26 cellular contexts compared by ENCODE assay signal in the genomic region with DNA sequence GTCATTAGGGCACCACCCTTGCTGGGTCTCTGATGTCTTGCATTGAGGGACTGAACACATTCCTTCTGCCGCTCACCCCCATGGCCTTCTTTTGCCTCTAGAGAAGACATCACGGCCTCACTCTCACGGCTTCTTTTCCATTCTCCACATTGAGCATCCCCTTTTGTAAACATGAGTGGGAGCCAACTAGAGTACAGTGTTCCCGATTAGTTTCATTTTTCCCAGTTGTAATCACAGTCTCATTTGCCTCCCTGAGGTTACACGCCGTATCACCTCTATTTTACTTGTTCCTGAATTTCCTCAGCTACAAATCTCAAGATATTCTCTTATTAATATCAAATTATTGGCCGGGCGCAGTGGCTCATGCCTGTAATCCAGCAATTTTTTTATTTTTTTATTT. TPM values are rescaled to one million over a fixed set of nuclear protein-coding genes. Genes with fewer than 3 reads are reported as not detected.
DNase-seq lines count a peak whose midpoint lies in the region; ATAC-seq and TF ChIP-seq lines count a peak whose summit lies in the region.
"Had no signal": no experiment of that assay in that cellular context is flagged by ENCODE, and none has a peak within 500 bp of the region (broad histone marks: within the 10 kb centered on the region; RNA-seq: fewer than 3 reads in every experiment).

No MANE protein-coding gene starts in this region.

- H3K36me3 ChIP-seq in adipocyte (ENCODE audit: control insufficient read depth, insufficient read depth, low read length, severe bottlenecking) (no peaks in the 10 kb centered on the region), psoas muscle (ENCODE audit: insufficient read depth in 1 of 2, low read depth in 1 of 2) (no peaks in the 10 kb centered on the region)
- H3K36me3 ChIP-seq: MG63 had no signal

- H3K27ac Mint-ChIP-seq in Calu3 (ENCODE audit: unreplicated experiment) (peak overlapping the region; percentile 1), glutamatergic neuron (ENCODE audit: unreplicated experiment) (peak overlapping the region; percentile 44)
- H3K27ac Mint-ChIP-seq: CD4-positive, alpha-beta memory T cell; H9 had no signal

- intact Hi-C loops in Calu3 (cut with micrococcal nuclease; ENCODE audit: unreplicated experiment) (no loop called here), psoas muscle (cut with DNase I) (loop anchor here in 1 of 2 donors (5.0 kb wide), 1 partner anchor 37 kb away; no protein-coding TSS in a partner anchor)

- H3K4me3 Mint-ChIP-seq in Calu3 (ENCODE audit: low read depth, unreplicated experiment) = no peak overlapping the region
- peak overlapping the region; percentile 56 for H3K4me3 Mint-ChIP-seq in glutamatergic neuron (ENCODE audit: unreplicated experiment)
- H3K4me3 Mint-ChIP-seq: CD4-positive, alpha-beta memory T cell; H9 had no signal

- no peak for ATAC-seq in psoas muscle
- ATAC-seq in GM21737 (IDR thresholded peaks at IDR 0.05; ENCODE audit: unreplicated experiment) = no peak

- TF ChIP-seq CTCF in Calu3 (IDR thresholded peaks at IDR 0.05; ENCODE audit: unreplicated experiment) (no peak), glutamatergic neuron (IDR thresholded peaks at IDR 0.05; ENCODE audit: partially characterized antibody, unreplicated experiment) (no peak), psoas muscle (IDR thresholded peaks at IDR 0.05) (no peak)

- no peaks in the 10 kb centered on the region for H3K27me3 Mint-ChIP-seq in Calu3 (ENCODE audit: unreplicated experiment)
- H3K27me3 Mint-ChIP-seq in glutamatergic neuron (ENCODE audit: unreplicated experiment) = peaks cover 5% of the 10 kb centered on the region
- H3K27me3 Mint-ChIP-seq: CD4-positive, alpha-beta memory T cell had no signal

- H3K4me1 Mint-ChIP-seq in Calu3 (ENCODE audit: low read depth, unreplicated experiment) = peaks cover 17% of the 10 kb centered on the region
- H3K4me1 Mint-ChIP-seq in glutamatergic neuron (ENCODE audit: low read depth, unreplicated experiment) = peaks cover 48% of the 10 kb centered on the region

- peak overlapping the region; percentile 98 for H3K27ac ChIP-seq in psoas muscle

- CTCF ChIA-PET in Calu3 (lab: Charles Lee) = interaction anchor here (0.6 kb wide), 1 partner anchor 41 kb away, joined by 3 read pairs; no protein-coding TSS in a partner anchor

- H3K36me3 Mint-ChIP-seq in Calu3 (ENCODE audit: insufficient read depth, unreplicated experiment) (no peaks in the 10 kb centered on the region), glutamatergic neuron (ENCODE audit: unreplicated experiment) (no peaks in the 10 kb centered on the region)

- H3K4me3 ChIP-seq in adipocyte (ENCODE audit: low read length) = peak overlapping the region; percentile 4
- peak overlapping the region; percentile 9 for H3K4me3 ChIP-seq in psoas muscle
- H3K4me3 ChIP-seq: MG63 had no signal

- no peak overlapping the region for H3K9ac ChIP-seq in adipocyte (ENCODE audit: low read length)
- H3K9ac ChIP-seq: SK-N-SH had no signal

- no peak for DNase-seq in Calu3
- DNase-seq in adipocyte (ENCODE audit: low read depth) = no peak
- no peak for DNase-seq in glutamatergic neuron
- no peak for DNase-seq in psoas muscle
- no peak for DNase-seq in NCI-H1092 (lab: John Stamatoyannopoulos, UW)
- no peak for DNase-seq in NCI-H446 treated with DMSO at 0.1 percent for 48 hours (lab: John Stamatoyannopoulos, UW)
- DNase-seq in activated CD4-positive, alpha-beta T cell treated with anti-CD3 and anti-CD28 coated beads, Interleukin-2, amount 50 U/mL, for 4 hours = no peak
- DNase-seq: C1 segment of cervical spinal cord; CD4-positive, alpha-beta memory T cell; COR-L47; DMS 273 treated with DMSO at 0.1 percent for 48 hours; DMS79 treated with DMSO at 0.1 percent for 48 hours; GF-D8; H9; KG1; MG63; NCI-H1417 treated with DMSO at 0.1 percent for 48 hours; NCI-H187; NCI-H2081 treated with DMSO at 0.1 percent for 48 hours; NCI-H2171; NCI-H345; NCI-H524; NCI-H748 treated with DMSO at 0.1 percent for 48 hours; SK-N-SH; SW 1271 had no signal

- H3K4me1 ChIP-seq in adipocyte (ENCODE audit: control insufficient read depth, insufficient read depth, low read length) (peaks cover 20% of the 10 kb centered on the region), psoas muscle (peaks cover 74% of the 10 kb centered on the region)

- peaks cover 3% of the 10 kb centered on the region for H3K9me3 Mint-ChIP-seq in Calu3 (ENCODE audit: low read depth, unreplicated experiment)
- H3K9me3 Mint-ChIP-seq in glutamatergic neuron (ENCODE audit: unreplicated experiment) = peaks cover 15% of the 10 kb centered on the region
- H3K9me3 Mint-ChIP-seq: CD4-positive, alpha-beta memory T cell; H9 had no signal

- WGBS in psoas muscle, 3 donors = 68 to 77% (median 75%) methylated on average over 8 of the region's 8 CpGs

- H3K27me3 ChIP-seq in adipocyte (replicated peaks; ENCODE audit: control insufficient read depth, insufficient read depth, low read length) = no peaks in the 10 kb centered on the region
- H3K27me3 ChIP-seq in psoas muscle (ENCODE audit: insufficient read depth in 3 of 3, low read length in 2 of 3) = no peaks in the 10 kb centered on the region
- H3K27me3 ChIP-seq: MG63 had no signal

- H3K9me3 ChIP-seq in adipocyte (ENCODE audit: control insufficient read depth, low read length) = no peaks in the 10 kb centered on the region
- H3K9me3 ChIP-seq in psoas muscle = no peaks in the 10 kb centered on the region
- H3K9me3 ChIP-seq: MG63, SK-N-SH had no signal

- BruUV-seq in Calu3 (replicated peaks; lab: Mats Ljungman, UMichigan) = no TSS peak

RNA-seq across cellular contexts. Expression of a gene that starts 17.5 kb away (rescaled TPM):
- total RNA-seq in Calu3 (2022) (25.5 and 29.8 TPM in 2 replicates), glutamatergic neuron (ENCODE audit: unreplicated experiment) (28.5 TPM), psoas muscle (100 to 1,000 TPM; 175 to 324 (median 269) TPM)
- polyA plus RNA-seq in psoas muscle = 10 to 100 TPM; 16.1 to 96.0 (median 86.2) TPM
